ENCODE assay signal across 16 cellular contexts in the genomic region with DNA sequence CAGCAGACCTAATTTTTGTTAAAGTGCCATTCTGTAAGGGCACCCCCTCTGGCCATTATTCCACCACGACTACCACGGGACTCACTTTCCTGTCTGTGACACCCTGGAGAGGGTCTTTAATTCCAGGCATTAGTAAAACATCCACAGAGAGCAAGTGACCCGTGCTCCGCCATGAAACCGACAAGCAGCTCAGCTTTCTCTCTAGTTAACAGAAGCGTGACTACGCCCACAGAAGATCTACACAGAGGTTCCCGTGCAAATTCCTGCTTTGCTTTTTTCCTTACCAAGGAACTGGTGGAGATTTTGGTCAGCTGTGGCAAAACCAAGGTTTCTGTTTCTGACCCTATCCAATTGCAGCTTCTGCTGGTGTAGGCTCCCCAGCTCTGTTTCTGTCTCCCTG. TPM values are rescaled to one million over a fixed set of nuclear protein-coding genes. Genes with fewer than 3 reads are reported as not detected.
"Had no signal": no experiment of that assay in that cellular context is flagged by ENCODE, and none has a peak within 500 bp of the region (broad histone marks: within the 10 kb centered on the region; RNA-seq: fewer than 3 reads in every experiment).

No MANE protein-coding gene starts in this region.

- DNase-seq: activated CD4-positive, alpha-beta memory T cell treated with anti-CD3 and anti-CD28 coated beads for 36 hours; activated CD4-positive, alpha-beta T cell treated with anti-CD3 and anti-CD28 coated beads for 1 hour; activated gamma-delta T cell; activated T-cell treated with anti-CD3 and anti-CD28 coated beads, Interleukin-2, amount 50 U/mL, for 4 hours; amygdala; brain microvascular endothelial cell; foreskin fibroblast; glutamatergic neuron; immature natural killer cell; left cardiac atrium; tibial artery had no signal

- H3K36me3 ChIP-seq: brain microvascular endothelial cell, tibial artery had no signal

- H3K27ac Mint-ChIP-seq: activated CD4-positive, alpha-beta memory T cell treated with anti-CD3 and anti-CD28 coated beads for 36 hours; activated naive CD8-positive, alpha-beta T cell; natural killer cell treated with Interleukin-12 subunit alpha and Interleukin-12 subunit beta and Interleukin-15 and Interleukin-18, amount 100 ng/mL, for 72 hours had no signal

- FAIRE-seq: endometrium had no signal

- H3K27me3 Mint-ChIP-seq: activated naive CD8-positive, alpha-beta T cell had no signal

- H3K9me3 ChIP-seq: tibial artery had no signal

- H3K27ac ChIP-seq: brain microvascular endothelial cell, tibial artery had no signal

- H3K9me3 Mint-ChIP-seq: activated CD4-positive, alpha-beta memory T cell treated with anti-CD3 and anti-CD28 coated beads for 36 hours; activated T-cell treated with anti-CD3 and anti-CD28 coated beads, Interleukin-2, amount 50 U/mL, for 4 hours; immature natural killer cell; natural killer cell treated with Interleukin-12 subunit alpha and Interleukin-12 subunit beta and Interleukin-15 and Interleukin-18, amount 100 ng/mL, for 72 hours had no signal

- H3K27me3 ChIP-seq: brain microvascular endothelial cell, tibial artery had no signal

- H3K4me3 Mint-ChIP-seq: activated CD4-positive, alpha-beta memory T cell treated with anti-CD3 and anti-CD28 coated beads for 36 hours; activated naive CD8-positive, alpha-beta T cell; activated T-cell treated with anti-CD3 and anti-CD28 coated beads, Interleukin-2, amount 50 U/mL, for 4 hours; immature natural killer cell; natural killer cell treated with Interleukin-12 subunit alpha and Interleukin-12 subunit beta and Interleukin-15 and Interleukin-18, amount 100 ng/mL, for 72 hours had no signal

- H3K36me3 Mint-ChIP-seq: activated CD4-positive, alpha-beta memory T cell treated with anti-CD3 and anti-CD28 coated beads for 36 hours; immature natural killer cell; natural killer cell treated with Interleukin-12 subunit alpha and Interleukin-12 subunit beta and Interleukin-15 and Interleukin-18, amount 100 ng/mL, for 72 hours had no signal

- H3K4me3 ChIP-seq: tibial artery had no signal

RNA-seq across cellular contexts. Expression of a gene that starts 4.4 kb away (rescaled TPM):
- total RNA-seq: activated CD4-positive, alpha-beta memory T cell treated with anti-CD3 and anti-CD28 coated beads for 36 hours; activated T-cell treated with anti-CD3 and anti-CD28 coated beads, Interleukin-2, amount 50 U/mL, for 4 hours; esophagus mucosa; lung microvascular endothelial cell; natural killer cell treated with Interleukin-12 subunit alpha and Interleukin-12 subunit beta and Interleukin-15 and Interleukin-18, amount 100 ng/mL, for 72 hours had no signal
